1 cellular context compared by ENCODE assay signal in genomic region chr2:229273384-229274338, GRCh38.
TF ChIP-seq lines count a peak whose summit lies in the region.

No MANE protein-coding gene starts in this region.

TF ChIP-seq in H1, 55 proteins besides CTCF, POLR2A, EP300 and RAD21 (continued from another document):
- TF ChIP-seq CHD7 (IDR thresholded peaks at IDR 0.05; ENCODE audit: insufficient replicate concordance, low read length): peak; percentile 56
- no peak for TF ChIP-seq JUN (IDR thresholded peaks at IDR 0.05; ENCODE audit: low read depth, low read length)
- TF ChIP-seq GTF2F1 (IDR thresholded peaks at IDR 0.05; ENCODE audit: borderline replicate concordance, low read depth, low read length): no peak
- TF ChIP-seq RXRA (IDR thresholded peaks at IDR 0.05; ENCODE audit: insufficient read depth, low read depth, low read length): no peak
- TF ChIP-seq YY1 (IDR thresholded peaks at IDR 0.05; ENCODE audit: low read depth, low read length): peak; percentile 46; the same call in 1 of the 2 replicates
- TF ChIP-seq SIX5 (IDR thresholded peaks at IDR 0.05; ENCODE audit: low read depth, low read length): no peak
- no peak for TF ChIP-seq TAF7 (optimal IDR thresholded peaks at IDR 0.05; ENCODE audit: borderline replicate concordance, low read depth, low read length)
- TF ChIP-seq HDAC2 (IDR thresholded peaks at IDR 0.05; ENCODE audit: borderline replicate concordance in 1 of 2, low read depth in 2 of 2, low read length in 2 of 2): no peak
- 0 out of 2 replicates have a peak, but pooled peaks have one; percentile 47 for TF ChIP-seq SP1 (IDR thresholded peaks at IDR 0.05; ENCODE audit: low read depth, low read length)
- no peak for TF ChIP-seq ZNF274 (IDR thresholded peaks at IDR 0.05; ENCODE audit: borderline replicate concordance, extremely low read depth, low read length)
- TF ChIP-seq CBX8 (IDR thresholded peaks at IDR 0.05; ENCODE audit: borderline replicate concordance, low read depth, low read length): no peak
- peak; percentile 33; the same call in 1 of the 2 replicates for TF ChIP-seq TEAD4 (IDR thresholded peaks at IDR 0.05; ENCODE audit: low read depth, low read length)
- TF ChIP-seq RFX5 (IDR thresholded peaks at IDR 0.05; ENCODE audit: borderline replicate concordance, low read depth, low read length): no peak
